11 cellular contexts compared by ENCODE assay signal in the genomic region with DNA sequence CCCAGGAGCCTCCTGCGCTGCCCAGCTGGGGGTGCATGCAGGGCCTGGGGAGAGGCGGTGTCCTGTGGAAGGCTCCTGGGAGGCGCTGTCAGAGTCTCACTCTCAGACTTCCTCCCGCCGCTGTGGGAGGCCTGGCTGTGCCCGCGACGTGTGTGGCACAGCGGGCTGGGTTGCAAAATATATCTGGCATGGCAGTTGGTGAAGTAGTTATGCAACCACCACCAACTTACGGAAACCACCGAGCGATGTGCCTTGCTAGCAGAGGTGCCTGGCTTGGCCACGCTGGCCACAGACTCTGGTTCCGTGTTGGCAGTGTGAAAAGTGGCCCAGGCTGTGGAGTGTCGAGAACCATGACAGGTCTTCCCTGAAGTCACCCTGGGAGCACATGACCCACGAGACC.
"Had no signal": no experiment of that assay in that cellular context is flagged by ENCODE, and none has a peak within 500 bp of the region (broad histone marks: within the 10 kb centered on the region; RNA-seq: fewer than 3 reads in every experiment).

No MANE protein-coding gene starts in this region.

- H3K4me1 Mint-ChIP-seq: activated CD4-positive, alpha-beta memory T cell treated with anti-CD3 and anti-CD28 coated beads, Interleukin-2, amount 10 ng/mL, durations not matched to agents 7 days and 5 days; activated CD4-positive, alpha-beta T cell treated with anti-CD3 and anti-CD28 coated beads for 36 hours had no signal

- DNase-seq: activated CD4-positive, alpha-beta memory T cell treated with anti-CD3 and anti-CD28 coated beads, Interleukin-2, amount 10 ng/mL, durations not matched to agents 7 days and 5 days; activated CD4-positive, alpha-beta T cell treated with anti-CD3 and anti-CD28 coated beads for 36 hours; activated gamma-delta T cell treated with Interleukin-2 at 50 U/mL for 16 hours; activated T-cell treated with anti-CD3 and anti-CD28 coated beads, Interleukin-2, amount 50 U/mL, for 48 hours; foreskin keratinocyte; left lung; mesenchymal stem cell; ovary; stimulated activated CD4-positive, alpha-beta T cell treated with anti-CD3 and anti-CD28 coated beads, Interleukin-12 subunit alpha, Interleukin-12 subunit beta, amount 100 ng/mL, for 4 hours; stimulated activated naive CD8-positive, alpha-beta T cell treated with anti-CD3 and anti-CD28 coated beads, Interleukin-15, Interleukin-2, amounts not matched to agents 100 U/mL and 50 U/mL, for 24 hours; T-helper 9 cell had no signal

- H3K4me3 Mint-ChIP-seq: activated CD4-positive, alpha-beta memory T cell treated with anti-CD3 and anti-CD28 coated beads, Interleukin-2, amount 10 ng/mL, durations not matched to agents 7 days and 5 days; activated CD4-positive, alpha-beta T cell treated with anti-CD3 and anti-CD28 coated beads for 36 hours had no signal

- ATAC-seq: activated CD4-positive, alpha-beta T cell treated with anti-CD3 and anti-CD28 coated beads for 36 hours; foreskin keratinocyte; left lung; stimulated activated naive CD8-positive, alpha-beta T cell treated with anti-CD3 and anti-CD28 coated beads, Interleukin-15, Interleukin-2, amounts not matched to agents 100 U/mL and 50 U/mL, for 24 hours had no signal

- H3K9me3 Mint-ChIP-seq: activated CD4-positive, alpha-beta memory T cell treated with anti-CD3 and anti-CD28 coated beads, Interleukin-2, amount 10 ng/mL, durations not matched to agents 7 days and 5 days had no signal

- H3K27ac Mint-ChIP-seq: activated CD4-positive, alpha-beta memory T cell treated with anti-CD3 and anti-CD28 coated beads, Interleukin-2, amount 10 ng/mL, durations not matched to agents 7 days and 5 days; activated CD4-positive, alpha-beta T cell treated with anti-CD3 and anti-CD28 coated beads for 36 hours had no signal
